ENCODE assay signal across 8 cellular contexts in genomic region chr19:10379880-10380310, GRCh38. TPM values are rescaled to one million over a fixed set of nuclear protein-coding genes. Genes with fewer than 3 reads are reported as not detected.
DNase-seq lines count a peak whose midpoint lies in the region; ATAC-seq and TF ChIP-seq lines count a peak whose summit lies in the region.

No MANE protein-coding gene starts in this region.

- H3K36me3 ChIP-seq in Panc1 (ENCODE audit: control insufficient read depth, insufficient read depth, low read length) (no peaks in the 10 kb centered on the region), esophagus squamous epithelium (peaks cover 0 to 36% (median 0%) of the 10 kb centered on the region in 3 donors), prostate gland (no peaks in the 10 kb centered on the region)

- DNase-seq in Panc1 (ENCODE audit: low read depth, low spot score) = no peak
- no peak for DNase-seq in esophagus squamous epithelium (lab: John Stamatoyannopoulos, UW)
- no peak for DNase-seq in prostate gland (ENCODE audit: low spot score)
- no peak for DNase-seq in HCEC 1CT
- DNase-seq in NCI-H2081 (lab: John Stamatoyannopoulos, UW) = no peak
- no peak for DNase-seq in SW 1271 (lab: John Stamatoyannopoulos, UW)

- H3K27ac ChIP-seq in Panc1 (ENCODE audit: low read length) (peak overlapping the region; percentile 88), esophagus squamous epithelium (peak overlapping the region; percentile 87 to 97 (median 91)), prostate gland (peak overlapping the region; percentile 76 to 79)

- CTCF ChIA-PET in Panc1 (lab: Charles Lee) = interaction anchor here (1.7 kb wide), 1 partner anchor 9 kb away, joined by 8 read pairs; no protein-coding TSS in a partner anchor

- H3K27me3 ChIP-seq in Panc1 (ENCODE audit: control insufficient read depth, insufficient read depth, low read length) (no peaks in the 10 kb centered on the region), esophagus squamous epithelium (no peaks in the 10 kb centered on the region), prostate gland (replicated peaks; ENCODE audit: insufficient read depth) (no peaks in the 10 kb centered on the region)

- WGBS in esophagus squamous epithelium, 2 donors = 0 to 1% methylated on average over 8 to 9 of the region's 9 CpGs
- WGBS in prostate gland = 1% methylated on average over 9 of the region's 9 CpGs

- no peaks in the 10 kb centered on the region for H3K9me3 ChIP-seq in Panc1 (ENCODE audit: control insufficient read depth, insufficient read depth, low read depth, low read length)
- no peaks in the 10 kb centered on the region for H3K9me3 ChIP-seq in esophagus squamous epithelium
- no peaks in the 10 kb centered on the region for H3K9me3 ChIP-seq in prostate gland

- intact Hi-C loops in Panc1 (cut with micrococcal nuclease; ENCODE audit: unreplicated experiment) = no loop called here
- intact Hi-C loops in esophagus squamous epithelium (cut with DNase I) = no loop called here
- intact Hi-C loops in prostate gland (cut with DNase I) = loop anchor here (2.0 kb wide), 1 partner anchor 47 kb away; the partner anchor contains the start of gene RAVER1

- TF ChIP-seq POLR2A in esophagus squamous epithelium (IDR thresholded peaks at IDR 0.05) (no peak), prostate gland (IDR thresholded peaks at IDR 0.05) (no peak)

- H3K4me3 ChIP-seq in Panc1 (ENCODE audit: low read depth in 2 of 2, low read length in 2 of 2) (peak overlapping the region; percentile 94 to 95), esophagus squamous epithelium (peak overlapping the region; percentile 76 to 99 (median 93)), prostate gland (peak overlapping the region; percentile 84)

- no peak for TF ChIP-seq CTCF in Panc1 (IDR thresholded peaks at IDR 0.05)
- no peak for TF ChIP-seq CTCF in esophagus squamous epithelium (IDR thresholded peaks at IDR 0.05)
- no peak for TF ChIP-seq CTCF in prostate gland (IDR thresholded peaks at IDR 0.05)

- TSS peak; percentile 96 for BruUV-seq in Panc1 (replicated peaks; lab: Mats Ljungman, UMichigan)

- POLR2A ChIA-PET in Panc1 (lab: Charles Lee) = interaction anchor here (0.5 to 1.0 kb wide), 3 partner anchors 14 to 271 kb away, joined by 3 to 5 read pairs (median 4); no protein-coding TSS in a partner anchor

- H3K4me1 ChIP-seq in Panc1 (ENCODE audit: control insufficient read depth, insufficient read depth, low read length) (peaks cover 3% of the 10 kb centered on the region; the same call in 1 of the 2 replicates), esophagus squamous epithelium (peaks cover 7 to 23% (median 9%) of the 10 kb centered on the region in 3 donors), prostate gland (replicated peaks) (no peaks in the 10 kb centered on the region)

- in situ Hi-C loops in Panc1 (cut with HindIII; ENCODE audit: low pct_unique_long_range_greater_than_20kb, low sequenced_read_pairs) = no loop called here

- ATAC-seq in GM18517 (IDR thresholded peaks at IDR 0.05; ENCODE audit: unreplicated experiment) = peak; percentile 5
- ATAC-seq in Panc1 = peak; percentile 2; the same call in 1 of the 2 replicates
- ATAC-seq in GM19467 (IDR thresholded peaks at IDR 0.05; ENCODE audit: unreplicated experiment) = no peak

RNA-seq across cellular contexts. Expression of gene TYK2, which starts 0.5 kb away (rescaled TPM):
- total RNA-seq in Panc1 (2021; ENCODE audit: unreplicated experiment) (104 TPM), esophagus squamous epithelium (10 to 100 TPM; 41.8 to 74.2 (median 50.7) TPM), prostate gland (100 to 1,000 TPM in 1 of 2 donors, 10 to 100 TPM in 1; 90.8 to 161 TPM)
- polyA plus RNA-seq in Panc1 (2012; ENCODE audit: insufficient read length) = 78.8 TPM

RNA-seq across cellular contexts. Expression of gene CDC37, which starts 23.4 kb away (rescaled TPM):
- total RNA-seq in Panc1 (2021; ENCODE audit: unreplicated experiment) (162 TPM), esophagus squamous epithelium (100 to 1,000 TPM; 128 to 171 (median 152) TPM), prostate gland (100 to 1,000 TPM; 135 to 159 TPM)
- polyA plus RNA-seq in Panc1 (2012; ENCODE audit: insufficient read length) = 300 TPM

RNA-seq across cellular contexts. Expression of gene PDE4A, which starts 40.4 kb away (rescaled TPM):
- total RNA-seq in Panc1 (2021; ENCODE audit: unreplicated experiment) (25.8 TPM), esophagus squamous epithelium (1 to 10 TPM in 3 of 4 donors, under 1 TPM in 1; 0.87 to 7.1 (median 2.3) TPM), prostate gland (10 to 100 TPM; 14.5 to 15.1 TPM)
- 23.8 TPM for polyA plus RNA-seq in Panc1 (2012; ENCODE audit: insufficient read length)

RNA-seq across cellular contexts. Expression of gene ICAM3, which starts 40.5 kb away (rescaled TPM):
- total RNA-seq in Panc1 (2021; ENCODE audit: unreplicated experiment) (10.5 TPM), esophagus squamous epithelium (10 to 100 TPM in 1 of 4 donors, 1 to 10 TPM in 3; 4.3 to 22.7 (median 8.0) TPM), prostate gland (1 to 10 TPM; 6.4 to 6.5 TPM)
- polyA plus RNA-seq in Panc1 (2012; ENCODE audit: insufficient read length) = 17.8 TPM

RNA-seq across cellular contexts. Expression of gene RAVER1, which starts 46.6 kb away (rescaled TPM):
- 55.6 TPM for total RNA-seq in Panc1 (2021; ENCODE audit: unreplicated experiment)
- polyA plus RNA-seq in Panc1 (2012; ENCODE audit: insufficient read length) = 65.2 TPM
- total RNA-seq in esophagus squamous epithelium = 10 to 100 TPM; 13.8 to 26.8 (median 19.7) TPM
- total RNA-seq in prostate gland = 10 to 100 TPM; 50.2 to 53.2 TPM
